ENCODE assay signal across 28 cellular contexts in the genomic region with DNA sequence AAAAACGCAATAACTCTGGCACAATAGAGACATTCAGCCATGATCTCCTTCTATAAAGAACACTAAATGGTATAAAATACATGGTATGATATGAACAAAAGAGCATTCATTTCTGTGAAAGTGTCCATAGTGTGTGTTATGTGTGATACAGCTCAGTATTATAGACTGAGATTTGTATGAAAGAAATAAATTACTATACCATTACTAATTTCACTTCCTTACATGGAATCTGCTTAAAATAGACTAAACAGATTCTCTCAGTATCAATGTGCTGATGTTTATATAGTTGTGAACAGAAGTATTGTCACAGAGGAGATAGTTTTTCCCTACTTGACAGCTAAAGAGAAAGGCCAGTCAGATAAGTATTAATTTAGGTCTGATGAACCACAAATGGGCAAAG. TPM values are rescaled to one million over a fixed set of nuclear protein-coding genes. Genes with fewer than 3 reads are reported as not detected.
"Had no signal": no experiment of that assay in that cellular context is flagged by ENCODE, and none has a peak within 500 bp of the region (broad histone marks: within the 10 kb centered on the region; RNA-seq: fewer than 3 reads in every experiment).

No MANE protein-coding gene starts in this region.

- H3K4me1 ChIP-seq: ascending aorta, body of pancreas, breast epithelium had no signal

- ATAC-seq: activated CD4-positive, alpha-beta T cell treated with anti-CD3 and anti-CD28 coated beads for 36 hours; activated CD4-positive, CD25-positive, alpha-beta regulatory T cell treated with anti-CD3 and anti-CD28 coated beads, Interleukin-2, amount 50 U/mL, for 24 hours; activated CD8-positive, alpha-beta T cell treated with anti-CD3 and anti-CD28 coated beads, Interleukin-2, amount 10 ng/mL, durations not matched to agents 7 days and 5 days; body of pancreas; Right ventricle myocardium inferior had no signal

- H3K36me3 ChIP-seq: ascending aorta, breast epithelium had no signal

- H3K4me2 ChIP-seq: PC-9 had no signal

- H3K4me3 ChIP-seq: ascending aorta, body of pancreas, breast epithelium, PC-9 had no signal

- H3K9me3 ChIP-seq: ascending aorta, body of pancreas, breast epithelium had no signal

- DNase-seq: activated CD4-positive, alpha-beta T cell treated with anti-CD3 and anti-CD28 coated beads for 36 hours; activated CD4-positive, alpha-beta T cell treated with anti-CD3 and anti-CD28 coated beads, Interleukin-2, amount 10 ng/mL, durations not matched to agents 7 days and 5 days; activated CD4-positive, alpha-beta T cell treated with anti-CD3 and anti-CD28 coated beads, Interleukin-2, amount 50 U/mL, for 48 hours; activated CD8-positive, alpha-beta T cell treated with anti-CD3 and anti-CD28 coated beads, Interleukin-2, amount 10 ng/mL, durations not matched to agents 7 days and 5 days; activated gamma-delta T cell; activated naive CD4-positive, alpha-beta T cell treated with Interleukin-2 at 50 U/mL for 16 hours; activated naive CD8-positive, alpha-beta T cell treated with anti-CD3 and anti-CD28 coated beads, Interleukin-2, amount 10 ng/mL, durations not matched to agents 7 days and 5 days; activated T-cell treated with anti-CD3 and anti-CD28 coated beads, Interleukin-2, amount 50 U/mL, for 24 hours; amygdala; body of pancreas; caudate nucleus; cerebellar nuclear complex; Karpas-422; NCI-H1105; NCI-H1417 treated with DMSO at 0.1 percent for 48 hours; NCI-H187 treated with DMSO at 0.1 percent for 48 hours; NCI-H345; NCI-H524 treated with DMSO at 0.1 percent for 48 hours; NK-92 treated with Interleukin-12 subunit alpha and Interleukin-12 subunit beta, amount 100 ng/mL, for 24 hours; PC-9; SIG-M5 had no signal

- H3K27me3 ChIP-seq: ascending aorta, body of pancreas, breast epithelium had no signal

- FAIRE-seq: RCC 7860 had no signal

- H3K27ac ChIP-seq: ascending aorta, body of pancreas, breast epithelium, PC-9, RWPE1 had no signal

- H2AFZ ChIP-seq: PC-9 had no signal

RNA-seq across cellular contexts. Expression of gene SEMA3A, which starts 10.8 kb away (rescaled TPM):
- total RNA-seq: OCI-LY7 had no signal
